1 cellular context compared by ENCODE assay signal in the genomic region with DNA sequence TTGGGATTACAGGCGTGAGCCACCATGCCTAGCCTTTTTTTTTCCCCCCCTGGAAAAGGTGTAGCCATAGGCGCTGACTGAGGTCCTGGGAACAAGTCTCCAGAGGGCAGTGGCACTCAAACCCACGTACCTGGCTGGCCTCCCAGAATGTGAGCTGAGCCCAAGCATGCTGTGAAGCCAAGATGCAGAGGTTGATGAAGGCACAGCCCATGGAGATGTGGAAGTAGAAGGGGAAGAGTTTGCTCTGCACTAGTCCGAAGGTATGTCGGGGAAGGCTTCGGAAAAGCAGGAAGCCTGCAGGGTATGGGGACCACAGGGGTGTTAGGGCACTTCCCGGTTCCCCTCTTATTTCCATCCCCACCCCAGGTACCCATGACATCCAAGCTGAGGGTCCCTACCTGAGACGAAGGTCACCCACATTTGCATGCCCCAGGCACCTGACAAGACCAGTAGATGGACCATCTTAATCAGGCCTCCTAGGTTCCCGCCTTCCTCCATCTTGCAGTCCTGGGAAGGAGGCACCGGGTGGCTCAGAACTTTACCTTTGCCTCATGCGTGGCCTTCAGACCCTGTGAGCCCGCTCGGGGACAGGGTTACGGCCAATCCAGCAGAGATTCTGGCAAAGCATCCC.
TF ChIP-seq lines count a peak whose summit lies in the region.

No MANE protein-coding gene starts in this region.

TF ChIP-seq in endothelial cell of umbilical vein, 7 proteins besides CTCF, POLR2A, EP300 and RAD21 (continued from another document):
- no peak for TF ChIP-seq POLR2AphosphoS5 (IDR thresholded peaks at IDR 0.05; ENCODE audit: insufficient read depth, low read depth, low read length)
- TF ChIP-seq MYC (IDR thresholded peaks at IDR 0.05; ENCODE audit: low read depth, low read length): no peak
TF ChIP-seq in endothelial cell of umbilical vein: peak in this region for 0.
